ENCODE assay signal across 17 cellular contexts in the genomic region with DNA sequence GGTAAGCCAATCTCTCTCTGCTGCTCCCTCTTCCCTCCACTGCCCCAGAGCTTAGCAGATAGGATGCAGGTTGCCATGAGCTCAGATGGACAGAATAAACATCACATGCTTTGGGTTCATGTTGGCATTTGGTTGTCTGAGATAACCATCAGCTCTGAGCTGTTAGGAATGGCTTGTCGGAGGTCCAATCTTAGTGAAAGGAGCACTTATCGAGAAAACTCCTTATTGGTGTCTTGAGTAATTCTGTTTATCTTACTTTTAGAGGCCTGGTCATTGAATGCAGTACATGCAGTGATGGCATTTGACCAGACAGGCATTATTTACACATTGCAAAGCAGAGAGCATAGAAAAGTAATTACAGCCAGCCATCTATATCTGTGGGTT.
A peak's percentile ranks its signal among the peaks of the same experiment; 100 is the strongest.
DNase-seq lines count a peak whose midpoint lies in the region; ATAC-seq and TF ChIP-seq lines count a peak whose summit lies in the region.
"Had no signal": no experiment of that assay in that cellular context is flagged by ENCODE, and none has a peak within 500 bp of the region (broad histone marks: within the 10 kb centered on the region; RNA-seq: fewer than 3 reads in every experiment).

No MANE protein-coding gene starts in this region.

- CTCF ChIA-PET in SK-N-SH (lab: Yijun Ruan, JAX) (no interaction called here), RWPE1 (lab: Yijun Ruan, JAX) (interaction anchor here (0.6 kb wide), 1 partner anchor 513 kb away, joined by 3 read pairs; no protein-coding TSS in a partner anchor)

- no peak for TF ChIP-seq RAD21 in SK-N-SH (IDR thresholded peaks at IDR 0.05; ENCODE audit: low read length)

- no peaks in the 10 kb centered on the region for H3K79me2 ChIP-seq in SK-N-SH (ENCODE audit: insufficient read depth)

- no peak overlapping the region for H3K9ac ChIP-seq in SK-N-SH
- H3K9ac ChIP-seq: BLaER1 had no signal

- DNase-seq in SK-N-SH (no peak), amniotic epithelial cell (ENCODE audit: low read depth) (peak; percentile 67), iris pigment epithelial cell (ENCODE audit: low read depth) (peak; percentile 65), inferior parietal cortex (ENCODE audit: extremely low spot score) (no peak), germinal center (ENCODE audit: low spot score) (no peak), heart right ventricle (no peak), RWPE1 (ENCODE audit: low spot score) (no peak)
- DNase-seq: AML-193; Caco-2; CD8-positive, alpha-beta memory T cell; DND-41; H7 had no signal

- WGBS in SK-N-SH (ENCODE audit: low lambda C conversion rate): 77% methylated on average over 2 of the region's 2 CpGs
- WGBS in heart right ventricle, 2 donors: 91 to 93% methylated on average over 2 of the region's 2 CpGs

- no peaks in the 10 kb centered on the region for H3K9me2 ChIP-seq in SK-N-SH

- no peak overlapping the region for H3K4me3 ChIP-seq in SK-N-SH (ENCODE audit: low read depth in 2 of 2, low read length in 1 of 2)
- no peak overlapping the region for H3K4me3 ChIP-seq in heart right ventricle
- H3K4me3 ChIP-seq: BLaER1, GM12878, GM23338 had no signal

- H3K36me3 ChIP-seq in SK-N-SH (replicated peaks in 1 of 2; ENCODE audit: control insufficient read depth in 1 of 2, insufficient read depth in 2 of 2, low read length in 1 of 2): no peaks in the 10 kb centered on the region
- no peaks in the 10 kb centered on the region for H3K36me3 ChIP-seq in heart right ventricle
- H3K36me3 ChIP-seq: BLaER1 had no signal

- ATAC-seq in SK-N-SH treated with all-trans-retinoic acid at 6 μM for 48 hours: peak; percentile 26; the same call in 2 of the 3 replicates
- no peak for ATAC-seq in heart right ventricle
- ATAC-seq: GM12878 had no signal

- H3K9me3 ChIP-seq in SK-N-SH: no peaks in the 10 kb centered on the region
- H3K9me3 ChIP-seq in heart right ventricle: no peaks in the 10 kb centered on the region
- H3K9me3 ChIP-seq: BLaER1, Caco-2 had no signal

- H2AFZ ChIP-seq in SK-N-SH (ENCODE audit: low read depth): no peak overlapping the region
- H2AFZ ChIP-seq: GM23338 had no signal

- TF ChIP-seq EP300 in SK-N-SH (IDR thresholded peaks at IDR 0.05; ENCODE audit: borderline replicate concordance in 1 of 2, low read depth in 1 of 2, low read length in 1 of 2): no peak

- POLR2A ChIA-PET in SK-N-SH (lab: Yijun Ruan, JAX): no interaction called here
- POLR2A ChIA-PET in RWPE1 (lab: Yijun Ruan, JAX; ENCODE audit: low non-redundant PET): no interaction called here

- intact Hi-C loops in heart right ventricle (cut with DNase I): no loop called here

- H3K27me3 ChIP-seq in SK-N-SH (ENCODE audit: insufficient read depth) (no peaks in the 10 kb centered on the region), heart right ventricle (no peaks in the 10 kb centered on the region)
- H3K27me3 ChIP-seq: BLaER1 had no signal

- H3K27ac ChIP-seq in SK-N-SH (ENCODE audit: low read depth in 2 of 2, low read length in 1 of 2) (no peak overlapping the region), heart right ventricle (no peak overlapping the region), RWPE1 (no peak overlapping the region)
- H3K27ac ChIP-seq: 22Rv1, BLaER1 had no signal

- H4K20me1 ChIP-seq in SK-N-SH (ENCODE audit: insufficient read depth): no peaks in the 10 kb centered on the region
- H4K20me1 ChIP-seq: BLaER1 had no signal

- TF ChIP-seq CTCF in SK-N-SH (IDR thresholded peaks at IDR 0.05): no peak
- no peak for TF ChIP-seq CTCF in heart right ventricle (IDR thresholded peaks at IDR 0.05)
- TF ChIP-seq CTCF in RWPE1 (conservative IDR thresholded peaks at IDR 0.05; ENCODE audit: low read depth): no peak

- H3K4me1 ChIP-seq in SK-N-SH (ENCODE audit: control insufficient read depth in 1 of 2, insufficient read depth in 2 of 2, low read depth in 1 of 2, low read length in 1 of 2) (peaks cover 0 to 13% of the 10 kb centered on the region in 2 experiments; a peak in 1 of 4 replicates), heart right ventricle (peaks cover 0 to 22% (median 12%) of the 10 kb centered on the region in 9 donors)
- H3K4me1 ChIP-seq: BLaER1, Caco-2 had no signal

- no peaks in the 10 kb centered on the region for H3F3A ChIP-seq in SK-N-SH (replicated peaks; ENCODE audit: insufficient read depth)

- no peak overlapping the region for H3K4me2 ChIP-seq in SK-N-SH
- H3K4me2 ChIP-seq: BLaER1, GM23338 had no signal

TF ChIP-seq in SK-N-SH treated with all-trans-retinoic acid at 6 μM for 48 hours, 23 proteins besides CTCF, POLR2A, EP300 and RAD21 (continues in another document):
- TF ChIP-seq ZFP3 (CRISPR knock-in tag; IDR thresholded peaks at IDR 0.05): no peak
- TF ChIP-seq SNAI2 (CRISPR knock-in tag; IDR thresholded peaks at IDR 0.05): no peak
- no peak for TF ChIP-seq ZNF70 (CRISPR knock-in tag; IDR thresholded peaks at IDR 0.05)
- no peak for TF ChIP-seq ZNF565 (CRISPR knock-in tag; conservative IDR thresholded peaks at IDR 0.05; ENCODE audit: low read depth)
- no peak for TF ChIP-seq TOX (CRISPR knock-in tag; IDR thresholded peaks at IDR 0.05; ENCODE audit: borderline replicate concordance)
- TF ChIP-seq BACH2 (CRISPR knock-in tag; IDR thresholded peaks at IDR 0.05; ENCODE audit: borderline replicate concordance): no peak
- no peak for TF ChIP-seq ZC3H10 (CRISPR knock-in tag; IDR thresholded peaks at IDR 0.05)
- no peak for TF ChIP-seq OSR1 (CRISPR knock-in tag; IDR thresholded peaks at IDR 0.05)
- no peak for TF ChIP-seq ARNTL (CRISPR knock-in tag; IDR thresholded peaks at IDR 0.05; ENCODE audit: borderline replicate concordance, low read depth)
- TF ChIP-seq, protein P1, sequence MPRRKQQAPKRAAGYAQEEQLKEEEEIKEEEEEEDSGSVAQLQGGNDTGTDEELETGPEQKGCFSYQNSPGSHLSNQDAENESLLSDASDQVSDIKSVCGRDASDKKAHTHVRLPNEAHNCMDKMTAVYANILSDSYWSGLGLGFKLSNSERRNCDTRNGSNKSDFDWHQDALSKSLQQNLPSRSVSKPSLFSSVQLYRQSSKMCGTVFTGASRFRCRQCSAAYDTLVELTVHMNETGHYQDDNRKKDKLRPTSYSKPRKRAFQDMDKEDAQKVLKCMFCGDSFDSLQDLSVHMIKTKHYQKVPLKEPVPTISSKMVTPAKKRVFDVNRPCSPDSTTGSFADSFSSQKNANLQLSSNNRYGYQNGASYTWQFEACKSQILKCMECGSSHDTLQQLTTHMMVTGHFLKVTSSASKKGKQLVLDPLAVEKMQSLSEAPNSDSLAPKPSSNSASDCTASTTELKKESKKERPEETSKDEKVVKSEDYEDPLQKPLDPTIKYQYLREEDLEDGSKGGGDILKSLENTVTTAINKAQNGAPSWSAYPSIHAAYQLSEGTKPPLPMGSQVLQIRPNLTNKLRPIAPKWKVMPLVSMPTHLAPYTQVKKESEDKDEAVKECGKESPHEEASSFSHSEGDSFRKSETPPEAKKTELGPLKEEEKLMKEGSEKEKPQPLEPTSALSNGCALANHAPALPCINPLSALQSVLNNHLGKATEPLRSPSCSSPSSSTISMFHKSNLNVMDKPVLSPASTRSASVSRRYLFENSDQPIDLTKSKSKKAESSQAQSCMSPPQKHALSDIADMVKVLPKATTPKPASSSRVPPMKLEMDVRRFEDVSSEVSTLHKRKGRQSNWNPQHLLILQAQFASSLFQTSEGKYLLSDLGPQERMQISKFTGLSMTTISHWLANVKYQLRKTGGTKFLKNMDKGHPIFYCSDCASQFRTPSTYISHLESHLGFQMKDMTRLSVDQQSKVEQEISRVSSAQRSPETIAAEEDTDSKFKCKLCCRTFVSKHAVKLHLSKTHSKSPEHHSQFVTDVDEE (CRISPR knock-in tag; IDR thresholded peaks at IDR 0.05): no peak
- no peak for TF ChIP-seq GLIS3 (CRISPR knock-in tag; IDR thresholded peaks at IDR 0.05)
- no peak for TF ChIP-seq ZFP30 (CRISPR knock-in tag; IDR thresholded peaks at IDR 0.05)

TF ChIP-seq in SK-N-SH, 30 proteins besides CTCF, POLR2A, EP300 and RAD21 (continues in another document):
- TF ChIP-seq GABPA (IDR thresholded peaks at IDR 0.05; ENCODE audit: low read depth): no peak
- TF ChIP-seq, protein P2, sequence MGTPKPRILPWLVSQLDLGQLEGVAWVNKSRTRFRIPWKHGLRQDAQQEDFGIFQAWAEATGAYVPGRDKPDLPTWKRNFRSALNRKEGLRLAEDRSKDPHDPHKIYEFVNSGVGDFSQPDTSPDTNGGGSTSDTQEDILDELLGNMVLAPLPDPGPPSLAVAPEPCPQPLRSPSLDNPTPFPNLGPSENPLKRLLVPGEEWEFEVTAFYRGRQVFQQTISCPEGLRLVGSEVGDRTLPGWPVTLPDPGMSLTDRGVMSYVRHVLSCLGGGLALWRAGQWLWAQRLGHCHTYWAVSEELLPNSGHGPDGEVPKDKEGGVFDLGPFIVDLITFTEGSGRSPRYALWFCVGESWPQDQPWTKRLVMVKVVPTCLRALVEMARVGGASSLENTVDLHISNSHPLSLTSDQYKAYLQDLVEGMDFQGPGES (IDR thresholded peaks at IDR 0.05; ENCODE audit: low read depth, low read length): no peak
- TF ChIP-seq TEAD4 (IDR thresholded peaks at IDR 0.05; ENCODE audit: borderline replicate concordance, insufficient read depth): no peak
- TF ChIP-seq, protein P3, sequence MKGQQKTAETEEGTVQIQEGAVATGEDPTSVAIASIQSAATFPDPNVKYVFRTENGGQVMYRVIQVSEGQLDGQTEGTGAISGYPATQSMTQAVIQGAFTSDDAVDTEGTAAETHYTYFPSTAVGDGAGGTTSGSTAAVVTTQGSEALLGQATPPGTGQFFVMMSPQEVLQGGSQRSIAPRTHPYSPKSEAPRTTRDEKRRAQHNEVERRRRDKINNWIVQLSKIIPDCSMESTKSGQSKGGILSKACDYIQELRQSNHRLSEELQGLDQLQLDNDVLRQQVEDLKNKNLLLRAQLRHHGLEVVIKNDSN (IDR thresholded peaks at IDR 0.05; ENCODE audit: borderline replicate concordance, low read depth): no peak
- TF ChIP-seq, protein P4, sequence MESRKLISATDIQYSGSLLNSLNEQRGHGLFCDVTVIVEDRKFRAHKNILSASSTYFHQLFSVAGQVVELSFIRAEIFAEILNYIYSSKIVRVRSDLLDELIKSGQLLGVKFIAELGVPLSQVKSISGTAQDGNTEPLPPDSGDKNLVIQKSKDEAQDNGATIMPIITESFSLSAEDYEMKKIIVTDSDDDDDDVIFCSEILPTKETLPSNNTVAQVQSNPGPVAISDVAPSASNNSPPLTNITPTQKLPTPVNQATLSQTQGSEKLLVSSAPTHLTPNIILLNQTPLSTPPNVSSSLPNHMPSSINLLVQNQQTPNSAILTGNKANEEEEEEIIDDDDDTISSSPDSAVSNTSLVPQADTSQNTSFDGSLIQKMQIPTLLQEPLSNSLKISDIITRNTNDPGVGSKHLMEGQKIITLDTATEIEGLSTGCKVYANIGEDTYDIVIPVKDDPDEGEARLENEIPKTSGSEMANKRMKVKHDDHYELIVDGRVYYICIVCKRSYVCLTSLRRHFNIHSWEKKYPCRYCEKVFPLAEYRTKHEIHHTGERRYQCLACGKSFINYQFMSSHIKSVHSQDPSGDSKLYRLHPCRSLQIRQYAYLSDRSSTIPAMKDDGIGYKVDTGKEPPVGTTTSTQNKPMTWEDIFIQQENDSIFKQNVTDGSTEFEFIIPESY (IDR thresholded peaks at IDR 0.05; ENCODE audit: borderline replicate concordance, low read depth): no peak

Comparison
In these comparisons a context has a peak if more than half of its experiments do, and no peak if none do; other contexts are left out.
1. DNase-seq: peak in amniotic epithelial cell (single experiment) and iris pigment epithelial cell (single experiment); none in SK-N-SH (single experiment), inferior parietal cortex (single experiment), germinal center (single experiment), heart right ventricle (0 of 2) and RWPE1 (single experiment).